In genomic region chr7:44082541-44083207, GRCh38 we compare ENCODE assay signal across 7 cellular contexts. TPM values are rescaled to one million over a fixed set of nuclear protein-coding genes. Genes with fewer than 3 reads are reported as not detected.
DNase-seq lines count a peak whose midpoint lies in the region; ATAC-seq, FAIRE-seq and TF ChIP-seq lines count a peak whose summit lies in the region.

No MANE protein-coding gene starts in this region.

- H3K27ac ChIP-seq in hepatocyte, result peak overlapping the region; percentile 55

- peak; percentile 89 for ATAC-seq in HG02973 (IDR thresholded peaks at IDR 0.05; ENCODE audit: unreplicated experiment)

- H3K4me1 ChIP-seq in hepatocyte (ENCODE audit: insufficient read depth), result peaks cover 6% of the 10 kb centered on the region

- peak overlapping the region; percentile 82 for H3K4me3 ChIP-seq in astrocyte of the cerebellum (ENCODE audit: low read depth, low read length)
- H3K4me3 ChIP-seq in hepatocyte, result peak overlapping the region; percentile 20

- H3K9me2 ChIP-seq in hepatocyte (replicated peaks; ENCODE audit: insufficient read depth), result no peaks in the 10 kb centered on the region

- no peaks in the 10 kb centered on the region for H3K36me3 ChIP-seq in hepatocyte (replicated peaks; ENCODE audit: insufficient read depth, low read depth)

- no peaks in the 10 kb centered on the region for H4K20me1 ChIP-seq in hepatocyte (ENCODE audit: insufficient read depth, poor library complexity, severe bottlenecking)

- no peaks in the 10 kb centered on the region for H3K27me3 ChIP-seq in hepatocyte

- under 1% methylated on average over 24 of the region's 54 CpGs for WGBS in hepatocyte (ENCODE audit: low lambda C conversion rate, missing lambda C conversion rate)

- TF ChIP-seq CTCF in astrocyte of the cerebellum (IDR thresholded peaks at IDR 0.05; ENCODE audit: low read depth, low read length, missing control alignments) (no peak), hepatocyte (IDR thresholded peaks at IDR 0.05; ENCODE audit: poor library complexity) (no peak)

- peak; percentile 96 for FAIRE-seq in GM18507 (lab: Jason Lieb, UNC)

- in situ Hi-C loops in astrocyte of the cerebellum (cut with HindIII; ENCODE audit: low sequenced_read_pairs), result no loop called here

- peak overlapping the region; percentile 28 for H2AFZ ChIP-seq in hepatocyte

- DNase-seq in GM18507 (ENCODE audit: extremely low spot score, insufficient read length, low read depth) (peak; percentile 94), NCI-H1930 (lab: John Stamatoyannopoulos, UW) (peak; percentile 97), T-helper 22 cell (ENCODE audit: low read depth) (peak; percentile 99), astrocyte of the cerebellum (ENCODE audit: low read depth) (peak; percentile 96), hepatocyte (ENCODE audit: low spot score) (peak; percentile 99), renal cortical epithelial cell (ENCODE audit: low read depth) (peak; percentile 94)

- no peaks in the 10 kb centered on the region for H3K9me3 ChIP-seq in hepatocyte (ENCODE audit: low read depth)

- peaks cover 9% of the 10 kb centered on the region for H3K79me2 ChIP-seq in hepatocyte

- peak overlapping the region; percentile 71 for H3K4me2 ChIP-seq in hepatocyte

RNA-seq across cellular contexts. Expression of gene POLM, which starts 0.3 kb away (rescaled TPM):
- 15.5 and 22.3 TPM in 2 replicates for total RNA-seq in hepatocyte
- polyA plus RNA-seq in hepatocyte, result 16.0 and 29.3 TPM in 2 replicates
- total RNA-seq in renal cortical epithelial cell, result 8.0 and 15.3 TPM in 2 replicates

RNA-seq across cellular contexts. Expression of gene PGAM2, which starts 17.3 kb away (rescaled TPM):
- total RNA-seq in hepatocyte (0.73 TPM in 1 of 2 replicates, not detected in the other), renal cortical epithelial cell (0.15 TPM in 1 of 2 replicates, not detected in the other)
- 0.66 TPM in 1 of 2 replicates, not detected in the other for polyA plus RNA-seq in hepatocyte

RNA-seq across cellular contexts. Expression of gene AEBP1, which starts 21.5 kb away (rescaled TPM):
- total RNA-seq in hepatocyte (12.8 and 26.7 TPM in 2 replicates), renal cortical epithelial cell (3.5 and 19.0 TPM in 2 replicates)
- 108 and 129 TPM in 2 replicates for polyA plus RNA-seq in hepatocyte

RNA-seq across cellular contexts. Expression of gene DBNL, which starts 38.2 kb away (rescaled TPM):
- total RNA-seq in hepatocyte (70.6 and 81.8 TPM in 2 replicates), renal cortical epithelial cell (158 and 181 TPM in 2 replicates)
- polyA plus RNA-seq in hepatocyte, result 87.2 and 91.1 TPM in 2 replicates

RNA-seq across cellular contexts. Expression of gene POLD2, which starts 40.7 kb away (rescaled TPM):
- total RNA-seq in hepatocyte, result 59.9 and 68.1 TPM in 2 replicates
- polyA plus RNA-seq in hepatocyte, result 110 and 120 TPM in 2 replicates
- 58.3 and 58.9 TPM in 2 replicates for total RNA-seq in renal cortical epithelial cell

Comparison
In these comparisons a context has a peak if more than half of its experiments do, and no peak if none do; other contexts are left out.
1. Peak in every context shown above with its lines: DNase-seq, ATAC-seq, H3K4me3 ChIP-seq and H3K27ac ChIP-seq.